29 cellular contexts compared by ENCODE assay signal in genomic region chr1:59512702-59513101, GRCh38.
"Had no signal": no experiment of that assay in that cellular context is flagged by ENCODE, and none has a peak within 500 bp of the region (broad histone marks: within the 10 kb centered on the region; RNA-seq: fewer than 3 reads in every experiment).

No MANE protein-coding gene starts in this region.

- H3K27ac Mint-ChIP-seq: naive thymus-derived CD4-positive, alpha-beta T cell; natural killer cell; neural progenitor cell; progenitor cell of endocrine pancreas; stimulated activated effector memory CD8-positive, alpha-beta T cell treated with anti-CD3 and anti-CD28 coated beads, Interleukin-12 subunit alpha, Interleukin-12 subunit beta, amount 100 ng/mL, for 72 hours; stimulated activated naive B cell treated with anti-CD40 and anti-IgM and Interleukin-4, amounts not matched to agents 10 μg/mL and 1 μg/mL and 100 μg/mL, for 72 hours; stimulated activated naive CD8-positive, alpha-beta T cell treated with anti-CD3 and anti-CD28 coated beads, Interleukin-15, Interleukin-2, amounts not matched to agents 100 ng/mL and 50 ng/mL, for 24 hours had no signal

- H3K4me3 ChIP-seq: neural progenitor cell, ovary, psoas muscle, skin epidermis, smooth muscle cell, spleen, stomach, thoracic aorta, thyroid gland, tibial nerve, upper lobe of left lung had no signal

- H3K27me3 Mint-ChIP-seq: naive thymus-derived CD4-positive, alpha-beta T cell; progenitor cell of endocrine pancreas; stimulated activated naive B cell treated with anti-CD40 and anti-IgM and Interleukin-4, amounts not matched to agents 10 μg/mL and 1 μg/mL and 100 μg/mL, for 72 hours; stimulated activated naive CD8-positive, alpha-beta T cell treated with anti-CD3 and anti-CD28 coated beads, Interleukin-15, Interleukin-2, amounts not matched to agents 100 ng/mL and 50 ng/mL, for 24 hours had no signal

- FAIRE-seq: urothelium cell line had no signal

- H3K36me3 ChIP-seq: neural progenitor cell, ovary, stomach, thoracic aorta, thyroid gland, upper lobe of left lung had no signal

- H3K27ac ChIP-seq: neural progenitor cell, parathyroid adenoma, psoas muscle, skin epidermis, spleen, stomach, thoracic aorta, tibial nerve, upper lobe of left lung had no signal

- H3K9ac ChIP-seq: neural progenitor cell, parathyroid adenoma had no signal

- ATAC-seq: naive thymus-derived CD4-positive, alpha-beta T cell; natural killer cell; psoas muscle; right cardiac atrium; sciatic nerve; stimulated activated effector memory CD8-positive, alpha-beta T cell treated with anti-CD3 and anti-CD28 coated beads, Interleukin-12 subunit alpha, Interleukin-12 subunit beta, amount 100 ng/mL, for 72 hours; stimulated activated naive B cell treated with anti-CD40 and anti-IgM and Interleukin-4, amounts not matched to agents 10 μg/mL and 1 μg/mL and 100 μg/mL, for 72 hours had no signal

- H3K9me3 Mint-ChIP-seq: naive thymus-derived CD4-positive, alpha-beta T cell; natural killer cell; nephron; neural progenitor cell; stimulated activated effector memory CD8-positive, alpha-beta T cell treated with anti-CD3 and anti-CD28 coated beads, Interleukin-12 subunit alpha, Interleukin-12 subunit beta, amount 100 ng/mL, for 72 hours; stimulated activated naive CD8-positive, alpha-beta T cell treated with anti-CD3 and anti-CD28 coated beads, Interleukin-15, Interleukin-2, amounts not matched to agents 100 ng/mL and 50 ng/mL, for 24 hours had no signal

- H3K4me1 ChIP-seq: neural progenitor cell, parathyroid adenoma had no signal

- H3K36me3 Mint-ChIP-seq: natural killer cell; stimulated activated effector memory CD8-positive, alpha-beta T cell treated with anti-CD3 and anti-CD28 coated beads, Interleukin-12 subunit alpha, Interleukin-12 subunit beta, amount 100 ng/mL, for 72 hours had no signal

- H3K4me2 ChIP-seq: neural progenitor cell, smooth muscle cell had no signal

- H3K4me1 Mint-ChIP-seq: naive thymus-derived CD4-positive, alpha-beta T cell; natural killer cell; stimulated activated effector memory CD8-positive, alpha-beta T cell treated with anti-CD3 and anti-CD28 coated beads, Interleukin-12 subunit alpha, Interleukin-12 subunit beta, amount 100 ng/mL, for 72 hours had no signal

- H3K4me3 Mint-ChIP-seq: naive thymus-derived CD4-positive, alpha-beta T cell; natural killer cell; nephron; neural progenitor cell; stimulated activated effector memory CD8-positive, alpha-beta T cell treated with anti-CD3 and anti-CD28 coated beads, Interleukin-12 subunit alpha, Interleukin-12 subunit beta, amount 100 ng/mL, for 72 hours; stimulated activated naive B cell treated with anti-CD40 and anti-IgM and Interleukin-4, amounts not matched to agents 10 μg/mL and 1 μg/mL and 100 μg/mL, for 72 hours; stimulated activated naive CD8-positive, alpha-beta T cell treated with anti-CD3 and anti-CD28 coated beads, Interleukin-15, Interleukin-2, amounts not matched to agents 100 ng/mL and 50 ng/mL, for 24 hours had no signal

- H3K79me2 ChIP-seq: parathyroid adenoma had no signal

- H3K9me3 ChIP-seq: ovary, psoas muscle, spleen, stomach, thoracic aorta, thyroid gland, tibial nerve, upper lobe of left lung had no signal

- H2AFZ ChIP-seq: neural progenitor cell, parathyroid adenoma had no signal

- H3K27me3 ChIP-seq: neural progenitor cell, ovary, spleen, stomach, thyroid gland, tibial nerve, upper lobe of left lung had no signal

- DNase-seq: naive thymus-derived CD4-positive, alpha-beta T cell; natural killer cell; occipital lobe; ovary; posterior cingulate gyrus; psoas muscle; right cardiac atrium; spleen; stimulated activated CD4-positive, alpha-beta T cell treated with anti-CD3 and anti-CD28 coated beads, Interleukin-12 subunit alpha, Interleukin-12 subunit beta, amount 100 ng/mL, for 4 hours; stimulated activated CD4-positive, alpha-beta T cell treated with anti-CD3 and anti-CD28 coated beads, Interleukin-1b, Interleukin-23, amount 100 ng/mL, for 48 hours; stimulated activated CD4-positive, alpha-beta T cell treated with anti-CD3 and anti-CD28 coated beads, Interleukin-4, amount 100 ng/mL, for 24 hours; stimulated activated naive B cell treated with anti-CD40 and anti-IgM and Interleukin-4, amounts not matched to agents 10 μg/mL and 1 μg/mL and 100 μg/mL, for 72 hours; stimulated activated naive CD4-positive, alpha-beta T cell treated with Interleukin-2 at 50 U/mL for 16 hours; stomach; thyroid gland; trophoblast cell; upper lobe of left lung had no signal
